Comparison of ENCODE assay signal across 12 cellular contexts in the genomic region with DNA sequence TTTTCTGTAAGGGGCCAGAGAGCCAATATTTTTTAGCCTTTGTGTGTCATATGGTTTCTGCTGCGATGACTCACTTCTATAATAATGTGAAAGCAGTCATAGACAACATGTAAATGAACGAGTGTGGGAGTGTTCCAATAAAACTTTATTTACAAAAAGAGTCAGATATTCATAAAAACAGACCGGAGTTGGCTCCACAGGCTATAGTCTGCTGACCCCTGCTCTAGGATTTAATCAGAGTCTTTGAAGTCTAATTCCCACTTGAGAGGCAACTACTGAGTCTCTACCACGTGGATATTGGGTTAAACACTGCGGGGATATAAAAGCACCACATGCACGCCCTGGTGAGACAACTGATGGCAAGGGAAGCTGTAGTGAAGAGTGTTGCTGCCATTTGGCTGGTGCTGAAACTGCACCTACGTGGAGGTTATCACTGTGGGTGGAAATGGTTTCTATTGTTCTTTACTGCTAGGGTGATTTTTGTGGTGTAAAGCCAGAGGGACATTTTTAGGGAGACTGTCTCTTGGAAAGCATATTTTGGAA. TPM values are rescaled to one million over a fixed set of nuclear protein-coding genes. Genes with fewer than 3 reads are reported as not detected.
DNase-seq lines count a peak whose midpoint lies in the region; ATAC-seq and TF ChIP-seq lines count a peak whose summit lies in the region.
"Had no signal": no experiment of that assay in that cellular context is flagged by ENCODE, and none has a peak within 500 bp of the region (broad histone marks: within the 10 kb centered on the region; RNA-seq: fewer than 3 reads in every experiment).

No MANE protein-coding gene starts in this region.

- H3K27ac Mint-ChIP-seq in IgD-negative memory B cell (peak overlapping the region; percentile 27 to 78 (median 46)), neural progenitor cell (no peak overlapping the region)
- H3K27ac Mint-ChIP-seq in activated naive CD4-positive, alpha-beta T cell treated with anti-CD3 and anti-CD28 coated beads for 36 hours, result peak overlapping the region; percentile 78

- H3K4me3 Mint-ChIP-seq in IgD-negative memory B cell, result peak overlapping the region in 3 of 4 donors; percentile 53 to 91 (median 86)
- H3K4me3 Mint-ChIP-seq in activated naive CD4-positive, alpha-beta T cell treated with anti-CD3 and anti-CD28 coated beads for 36 hours, result peak overlapping the region; percentile 36
- no peak overlapping the region for H3K4me3 Mint-ChIP-seq in neural progenitor cell

- no peaks in the 10 kb centered on the region for H4K20me1 ChIP-seq in neural progenitor cell (ENCODE audit: low read depth)

- H3K4me1 ChIP-seq in neural progenitor cell, result peaks cover 18% of the 10 kb centered on the region
- H3K4me1 ChIP-seq in left ventricle myocardium inferior, result peaks cover 30% of the 10 kb centered on the region

- H3K27me3 ChIP-seq in neural progenitor cell (no peaks in the 10 kb centered on the region), left ventricle myocardium inferior (ENCODE audit: low read depth) (no peaks in the 10 kb centered on the region)
- H3K27me3 ChIP-seq: ascending aorta, hepatocyte had no signal

- no peak overlapping the region for H2AFZ ChIP-seq in neural progenitor cell (replicated peaks)
- H2AFZ ChIP-seq: hepatocyte had no signal

- H3K9me3 ChIP-seq in neural progenitor cell (ENCODE audit: low read depth), result no peaks in the 10 kb centered on the region
- H3K9me3 ChIP-seq in left ventricle myocardium inferior (replicated peaks), result no peaks in the 10 kb centered on the region
- H3K9me3 ChIP-seq: ascending aorta had no signal

- H3F3A ChIP-seq in neural progenitor cell (ENCODE audit: low read depth), result no peaks in the 10 kb centered on the region

- intact Hi-C loops in activated naive CD4-positive, alpha-beta T cell treated with anti-CD3 and anti-CD28 coated beads for 36 hours (cut with micrococcal nuclease), result loop anchor here (1.0 to 2.0 kb wide), 2 partner anchors 7 to 90 kb away; no protein-coding TSS in a partner anchor
- intact Hi-C loops in left ventricle myocardium inferior (cut with micrococcal nuclease), result no loop called here

- CTCF ChIA-PET in activated naive CD4-positive, alpha-beta T cell treated with anti-CD3 and anti-CD28 coated beads for 36 hours (lab: Charles Lee), result interaction anchor here (0.8 to 2.8 kb wide), 5 partner anchors 84 to 148 kb away, joined by 3 to 28 read pairs (median 5); a partner anchor contains a TSS

- peaks cover 1% of the 10 kb centered on the region for H3K36me3 Mint-ChIP-seq in IgD-negative memory B cell
- H3K36me3 Mint-ChIP-seq in activated naive CD4-positive, alpha-beta T cell treated with anti-CD3 and anti-CD28 coated beads for 36 hours (ENCODE audit: low read depth), result peaks cover 2% of the 10 kb centered on the region
- no peaks in the 10 kb centered on the region for H3K36me3 Mint-ChIP-seq in neural progenitor cell

- no peaks in the 10 kb centered on the region for H3K27me3 Mint-ChIP-seq in IgD-negative memory B cell
- no peaks in the 10 kb centered on the region for H3K27me3 Mint-ChIP-seq in activated naive CD4-positive, alpha-beta T cell treated with anti-CD3 and anti-CD28 coated beads for 36 hours (ENCODE audit: low read depth)
- H3K27me3 Mint-ChIP-seq in neural progenitor cell (ENCODE audit: insufficient read depth, low read depth), result peaks cover 3% of the 10 kb centered on the region

- no peaks in the 10 kb centered on the region for H3K9me3 Mint-ChIP-seq in IgD-negative memory B cell
- no peaks in the 10 kb centered on the region for H3K9me3 Mint-ChIP-seq in activated naive CD4-positive, alpha-beta T cell treated with anti-CD3 and anti-CD28 coated beads for 36 hours
- no peaks in the 10 kb centered on the region for H3K9me3 Mint-ChIP-seq in neural progenitor cell

- H3K36me3 ChIP-seq in neural progenitor cell (no peaks in the 10 kb centered on the region), left ventricle myocardium inferior (no peaks in the 10 kb centered on the region)
- H3K36me3 ChIP-seq: ascending aorta had no signal

- H3K9ac ChIP-seq in neural progenitor cell, result no peak overlapping the region

- peak; percentile 36 to 48 for ATAC-seq in activated CD4-positive, CD25-positive, alpha-beta regulatory T cell treated with anti-CD3 and anti-CD28 coated beads, Interleukin-2, amount 50 U/mL, for 24 hours

- no peak for DNase-seq in activated CD4-positive, CD25-positive, alpha-beta regulatory T cell treated with anti-CD3 and anti-CD28 coated beads, Interleukin-2, amount 50 U/mL, for 72 hours
- DNase-seq in activated naive CD4-positive, alpha-beta T cell treated with anti-CD3 and anti-CD28 coated beads for 36 hours, result peak; percentile 47
- DNase-seq in neural progenitor cell (ENCODE audit: low spot score) (peak; percentile 7), A172 (ENCODE audit: low spot score) (no peak), left ventricle myocardium inferior (no peak), NCI-H345 treated with DMSO at 0.1 percent for 48 hours (lab: John Stamatoyannopoulos, UW; ENCODE audit: unreplicated experiment) (no peak)
- DNase-seq: KBM-7, SHP77 had no signal

- TF ChIP-seq CTCF in neural progenitor cell (IDR thresholded peaks at IDR 0.05) (no peak), left ventricle myocardium inferior (IDR thresholded peaks at IDR 0.05; ENCODE audit: borderline replicate concordance) (no peak)

- H3K4me3 ChIP-seq in neural progenitor cell (no peak overlapping the region), left ventricle myocardium inferior (no peak overlapping the region)
- H3K4me3 ChIP-seq: ascending aorta, hepatocyte had no signal

- no peak overlapping the region for H3K27ac ChIP-seq in neural progenitor cell
- H3K27ac ChIP-seq in left ventricle myocardium inferior (replicated peaks), result no peak overlapping the region
- H3K27ac ChIP-seq: hepatocyte had no signal

- H3K79me2 ChIP-seq in neural progenitor cell (ENCODE audit: low read depth), result no peaks in the 10 kb centered on the region
- H3K79me2 ChIP-seq: hepatocyte had no signal

- H3K4me1 Mint-ChIP-seq in IgD-negative memory B cell (peaks cover 40 to 46% (median 46%) of the 10 kb centered on the region in 3 donors), neural progenitor cell (peaks cover 24% of the 10 kb centered on the region)
- H3K4me1 Mint-ChIP-seq in activated naive CD4-positive, alpha-beta T cell treated with anti-CD3 and anti-CD28 coated beads for 36 hours (ENCODE audit: low read depth), result peaks cover 75% of the 10 kb centered on the region

- no peak overlapping the region for H3K4me2 ChIP-seq in neural progenitor cell
- H3K4me2 ChIP-seq: hepatocyte had no signal

RNA-seq across cellular contexts. Expression of a gene that starts 3.6 kb away (rescaled TPM):
- polyA plus RNA-seq in IgD-negative memory B cell, result 15.8 TPM
- 1 to 10 TPM; 1.8 to 2.5 TPM for total RNA-seq in activated naive CD4-positive, alpha-beta T cell treated with anti-CD3 and anti-CD28 coated beads for 36 hours
- total RNA-seq in neural progenitor cell (ENCODE audit: low replicate concordance), result 0.37 TPM in 1 of 2 replicates, not detected in the other
- not detected in 2 replicates for total RNA-seq in A172 (2014; rRNA removed; shearing (Covaris generic))
- total RNA-seq in left ventricle myocardium inferior, result 4.6 TPM

Comparison
In these comparisons a context has a peak if more than half of its experiments do, and no peak if none do; other contexts are left out.
1. DNase-seq: peak in activated naive CD4-positive, alpha-beta T cell treated with anti-CD3 and anti-CD28 coated beads for 36 hours (single experiment) and neural progenitor cell (single experiment); none in activated CD4-positive, CD25-positive, alpha-beta regulatory T cell treated with anti-CD3 and anti-CD28 coated beads, Interleukin-2, amount 50 U/mL, for 72 hours (single experiment), A172 (single experiment), left ventricle myocardium inferior (single experiment) and NCI-H345 treated with DMSO at 0.1 percent for 48 hours (single experiment).